Comparison of ENCODE assay signal across 13 cellular contexts in the genomic region with DNA sequence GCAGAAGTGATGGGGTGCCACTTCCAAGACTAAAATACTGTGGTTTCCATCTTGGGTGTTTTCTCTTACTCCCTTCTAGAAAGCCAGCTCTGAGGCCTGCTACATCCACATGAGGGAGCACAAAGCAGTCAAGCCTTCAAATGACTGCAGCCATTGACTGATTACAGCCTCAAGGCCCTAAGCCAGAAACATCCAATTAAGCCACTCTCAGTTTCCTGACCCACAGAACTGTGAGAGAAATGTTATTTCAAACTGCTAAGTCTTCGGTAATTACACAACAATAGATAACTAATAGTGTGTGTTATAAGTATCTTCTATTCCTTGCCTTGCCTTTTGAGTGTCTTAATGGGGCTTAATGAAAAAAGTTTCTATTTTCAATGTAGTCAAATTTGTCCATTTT. TPM values are rescaled to one million over a fixed set of nuclear protein-coding genes. Genes with fewer than 3 reads are reported as not detected.
A peak's percentile ranks its signal among the peaks of the same experiment; 100 is the strongest.
DNase-seq lines count a peak whose midpoint lies in the region; ATAC-seq and TF ChIP-seq lines count a peak whose summit lies in the region.
"Had no signal": no experiment of that assay in that cellular context is flagged by ENCODE, and none has a peak within 500 bp of the region (broad histone marks: within the 10 kb centered on the region; RNA-seq: fewer than 3 reads in every experiment).

No MANE protein-coding gene starts in this region.

- peaks cover 0 to 37% (median 17%) of the 10 kb centered on the region in 9 donors for H3K4me1 ChIP-seq in heart right ventricle
- peaks cover 5% of the 10 kb centered on the region for H3K4me1 ChIP-seq in right cardiac atrium (ENCODE audit: control insufficient read depth, insufficient read depth, low read length)
- H3K4me1 ChIP-seq in CD8-positive, alpha-beta T cell (ENCODE audit: insufficient read depth, low read length): peaks cover 29% of the 10 kb centered on the region

- H3K36me3 ChIP-seq in heart right ventricle: peaks cover 0 to 5% (median 0%) of the 10 kb centered on the region in 9 donors
- H3K36me3 ChIP-seq in CD8-positive, alpha-beta T cell (ENCODE audit: insufficient read depth, low read length): no peaks in the 10 kb centered on the region
- H3K36me3 ChIP-seq: esophagus muscularis mucosa had no signal

- 37 to 51% methylated on average over 1 of the region's 1 CpG for WGBS in heart right ventricle, 2 donors
- WGBS in right cardiac atrium: 34% methylated on average over 1 of the region's 1 CpG

- H3K4me1 Mint-ChIP-seq in chondrocyte (ENCODE audit: low read depth): peaks cover 6% of the 10 kb centered on the region
- peaks cover 86% of the 10 kb centered on the region for H3K4me1 Mint-ChIP-seq in CD8-positive, alpha-beta T cell (ENCODE audit: low read depth)

- H3K27ac Mint-ChIP-seq in chondrocyte (ENCODE audit: unreplicated experiment): no peak overlapping the region
- no peak overlapping the region for H3K27ac Mint-ChIP-seq in CD8-positive, alpha-beta T cell
- H3K27ac Mint-ChIP-seq: T-helper 1 cell treated with Interleukin-12 subunit alpha and Interleukin-12 subunit beta and Interleukin-4 antibody, amounts not matched to agents 30 μg/mL and 1 μg/mL, for 36 hours had no signal

- no peaks in the 10 kb centered on the region for H3K27me3 ChIP-seq in heart right ventricle
- H3K27me3 ChIP-seq in right cardiac atrium (ENCODE audit: control insufficient read depth, insufficient read depth): no peaks in the 10 kb centered on the region
- H3K27me3 ChIP-seq in CD8-positive, alpha-beta T cell (ENCODE audit: insufficient read depth, low read length): no peaks in the 10 kb centered on the region
- H3K27me3 ChIP-seq: esophagus muscularis mucosa had no signal

- TF ChIP-seq CTCF in heart right ventricle (IDR thresholded peaks at IDR 0.05) (peak in 3 of 9 donors; percentile 33 to 36 (median 35)), chondrocyte (IDR thresholded peaks at IDR 0.05) (no peak)
- no peak for TF ChIP-seq CTCF in CD8-positive, alpha-beta T cell (IDR thresholded peaks at IDR 0.05)

- CTCF ChIA-PET in CD8-positive, alpha-beta T cell (lab: Charles Lee): no interaction called here

- H3K9me3 ChIP-seq in heart right ventricle: peaks cover 0 to 14% (median 0%) of the 10 kb centered on the region in 11 donors
- no peaks in the 10 kb centered on the region for H3K9me3 ChIP-seq in right cardiac atrium (ENCODE audit: control insufficient read depth, low read length)
- no peaks in the 10 kb centered on the region for H3K9me3 ChIP-seq in CD8-positive, alpha-beta T cell (ENCODE audit: low read length)
- H3K9me3 ChIP-seq: esophagus muscularis mucosa had no signal

- peaks cover 10% of the 10 kb centered on the region for H3K9me3 Mint-ChIP-seq in chondrocyte (ENCODE audit: low read depth)
- H3K9me3 Mint-ChIP-seq in CD8-positive, alpha-beta T cell: peaks cover 6% of the 10 kb centered on the region
- H3K9me3 Mint-ChIP-seq: T-helper 1 cell treated with Interleukin-12 subunit alpha and Interleukin-12 subunit beta and Interleukin-4 antibody, amounts not matched to agents 30 μg/mL and 1 μg/mL, for 36 hours had no signal

- intact Hi-C loops in heart right ventricle (cut with DNase I) (loop anchor here in 1 of 10 donors (10.0 kb wide), 1 partner anchor 65 kb away; no protein-coding TSS in a partner anchor), right cardiac atrium (cut with DNase I) (no loop called here), left ventricle myocardium superior (cut with micrococcal nuclease) (no loop called here)
- intact Hi-C loops in CD8-positive, alpha-beta T cell (cut with DNase I, micrococcal nuclease): loop anchor here in 1 of 2 experiments (2.0 kb wide), 1 partner anchor 17 kb away; no protein-coding TSS in a partner anchor

- H3K4me3 ChIP-seq in heart right ventricle (no peak overlapping the region), right cardiac atrium (ENCODE audit: low read length) (no peak overlapping the region)
- no peak overlapping the region for H3K4me3 ChIP-seq in CD8-positive, alpha-beta T cell (ENCODE audit: low read depth, low read length)
- H3K4me3 ChIP-seq: esophagus muscularis mucosa had no signal

- ATAC-seq in heart right ventricle (peak in 6 of 8 donors; percentile 23 to 75 (median 56)), right cardiac atrium (no peak), left ventricle myocardium superior (peak; percentile 61), GM19463 (IDR thresholded peaks at IDR 0.05; ENCODE audit: unreplicated experiment) (no peak)
- ATAC-seq in CD8-positive, alpha-beta T cell: no peak
- ATAC-seq: left colon had no signal

- H3K27ac ChIP-seq in heart right ventricle: no peak overlapping the region
- H3K27ac ChIP-seq in right cardiac atrium (ENCODE audit: low read length): no peak overlapping the region
- no peak overlapping the region for H3K27ac ChIP-seq in CD8-positive, alpha-beta T cell (ENCODE audit: low read depth, low read length)
- H3K27ac ChIP-seq: esophagus muscularis mucosa had no signal

- peaks cover 7% of the 10 kb centered on the region for H3K36me3 Mint-ChIP-seq in chondrocyte (ENCODE audit: low read depth)
- H3K36me3 Mint-ChIP-seq in CD8-positive, alpha-beta T cell: peaks cover 8% of the 10 kb centered on the region

- H3K27me3 Mint-ChIP-seq in chondrocyte (ENCODE audit: low read depth): no peaks in the 10 kb centered on the region
- H3K27me3 Mint-ChIP-seq in CD8-positive, alpha-beta T cell (ENCODE audit: low read depth): no peaks in the 10 kb centered on the region

- no peak for DNase-seq in heart right ventricle
- DNase-seq in right cardiac atrium: no peak
- peak; percentile 66 for DNase-seq in NCI-H82 treated with DMSO at 0.1 percent for 48 hours (lab: John Stamatoyannopoulos, UW; ENCODE audit: unreplicated experiment)
- no peak for DNase-seq in left ventricle myocardium superior
- no peak for DNase-seq in chondrocyte (ENCODE audit: low spot score)
- no peak for DNase-seq in activated CD4-positive, alpha-beta T cell treated with anti-CD3 and anti-CD28 coated beads for 4 hours
- no peak for DNase-seq in CD8-positive, alpha-beta T cell
- DNase-seq: AML-193, left colon, trophoblast cell had no signal

- no peak overlapping the region for H3K4me3 Mint-ChIP-seq in chondrocyte (ENCODE audit: unreplicated experiment)
- H3K4me3 Mint-ChIP-seq in CD8-positive, alpha-beta T cell: no peak overlapping the region
- H3K4me3 Mint-ChIP-seq: T-helper 1 cell treated with Interleukin-12 subunit alpha and Interleukin-12 subunit beta and Interleukin-4 antibody, amounts not matched to agents 30 μg/mL and 1 μg/mL, for 36 hours had no signal

- POLR2A ChIA-PET in CD8-positive, alpha-beta T cell (lab: Charles Lee): no interaction called here

RNA-seq across cellular contexts. Expression of gene BRAF, which starts 24.8 kb away (rescaled TPM):
- total RNA-seq in heart right ventricle (10 to 100 TPM; 18.5 to 36.8 (median 24.2) TPM), right cardiac atrium (10 to 100 TPM; 23.6 to 29.3 (median 27.2) TPM), left ventricle myocardium superior (17.9 TPM), chondrocyte (19.8 to 24.7 TPM (median 20.9 TPM) in 3 replicates)
- polyA plus RNA-seq in heart right ventricle (1 to 10 TPM; 3.8 to 8.5 TPM), right cardiac atrium (8.4 TPM)
- 10 to 100 TPM; 64.7 to 76.0 TPM for total RNA-seq in CD8-positive, alpha-beta T cell

Comparison
In these comparisons a context has a peak if more than half of its experiments do, and no peak if none do; other contexts are left out.
1. ATAC-seq: peak in heart right ventricle (6 of 8) and left ventricle myocardium superior (single experiment); none in right cardiac atrium (0 of 2), CD8-positive, alpha-beta T cell (single experiment) and GM19463 (single experiment).